30 cellular contexts compared by ENCODE assay signal in the genomic region with DNA sequence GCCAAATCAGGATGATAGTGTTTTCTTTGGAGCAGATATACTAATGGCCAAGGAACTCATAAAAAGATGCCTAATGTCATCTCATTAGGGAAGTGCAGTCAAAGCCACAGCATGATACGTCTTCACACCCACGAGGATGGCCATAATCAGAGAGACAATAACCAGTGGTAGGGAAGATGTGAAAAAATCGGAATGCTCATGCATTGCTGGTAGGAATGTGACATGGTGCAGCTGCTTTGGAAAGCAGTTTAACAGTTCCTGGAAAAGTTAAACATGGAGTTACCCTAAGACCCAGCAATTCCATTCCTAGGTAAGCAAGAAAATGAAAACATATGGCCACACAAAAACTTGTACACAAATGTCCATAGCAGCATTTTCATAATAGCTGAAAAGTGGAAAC. TPM values are rescaled to one million over a fixed set of nuclear protein-coding genes. Genes with fewer than 3 reads are reported as not detected.
"Had no signal": no experiment of that assay in that cellular context is flagged by ENCODE, and none has a peak within 500 bp of the region (broad histone marks: within the 10 kb centered on the region; RNA-seq: fewer than 3 reads in every experiment).

No MANE protein-coding gene starts in this region.

- H3K27ac Mint-ChIP-seq: endodermal cell; naive thymus-derived CD8-positive, alpha-beta T cell; stimulated activated memory B cell treated with anti-CD40 and anti-IgM and Interleukin-4, amounts not matched to agents 10 μg/mL and 1 μg/mL and 100 μg/mL, for 72 hours; stimulated activated naive CD8-positive, alpha-beta T cell treated with anti-CD3 and anti-CD28 coated beads, Interleukin-15, Interleukin-2, amounts not matched to agents 100 ng/mL and 50 ng/mL, for 24 hours had no signal

- H3K9me3 Mint-ChIP-seq: dendritic cell treated with granulocyte-macrophage colony-stimulating factor and Interleukin-4, amounts not matched to agents 40 ng/mL and 50 ng/mL, for 4 days; endodermal cell; stimulated activated memory B cell treated with anti-CD40 and anti-IgM and Interleukin-4, amounts not matched to agents 10 μg/mL and 1 μg/mL and 100 μg/mL, for 72 hours; stimulated activated naive CD8-positive, alpha-beta T cell treated with anti-CD3 and anti-CD28 coated beads, Interleukin-15, Interleukin-2, amounts not matched to agents 100 ng/mL and 50 ng/mL, for 24 hours had no signal

- H3K4me3 Mint-ChIP-seq: dendritic cell treated with granulocyte-macrophage colony-stimulating factor and Interleukin-4, amounts not matched to agents 40 ng/mL and 50 ng/mL, for 4 days; endodermal cell; naive thymus-derived CD8-positive, alpha-beta T cell; stimulated activated memory B cell treated with anti-CD40 and anti-IgM and Interleukin-4, amounts not matched to agents 10 μg/mL and 1 μg/mL and 100 μg/mL, for 72 hours; stimulated activated naive CD8-positive, alpha-beta T cell treated with anti-CD3 and anti-CD28 coated beads, Interleukin-15, Interleukin-2, amounts not matched to agents 100 ng/mL and 50 ng/mL, for 24 hours had no signal

- H3K27me3 Mint-ChIP-seq: stimulated activated memory B cell treated with anti-CD40 and anti-IgM and Interleukin-4, amounts not matched to agents 10 μg/mL and 1 μg/mL and 100 μg/mL, for 72 hours had no signal

- H3K27me3 ChIP-seq: ovary, sigmoid colon, transverse colon, upper lobe of right lung had no signal

- H3K9me3 ChIP-seq: heart right ventricle, left lung, ovary, sigmoid colon, thoracic aorta, transverse colon, upper lobe of right lung had no signal

- H3K4me1 Mint-ChIP-seq: endodermal cell; naive thymus-derived CD8-positive, alpha-beta T cell; stimulated activated memory B cell treated with anti-CD40 and anti-IgM and Interleukin-4, amounts not matched to agents 10 μg/mL and 1 μg/mL and 100 μg/mL, for 72 hours had no signal

- H3K36me3 Mint-ChIP-seq: naive thymus-derived CD8-positive, alpha-beta T cell; stimulated activated memory B cell treated with anti-CD40 and anti-IgM and Interleukin-4, amounts not matched to agents 10 μg/mL and 1 μg/mL and 100 μg/mL, for 72 hours had no signal

- FAIRE-seq: colon, keratinocyte had no signal

- H3K4me1 ChIP-seq: left lung, psoas muscle, spleen, transverse colon, upper lobe of right lung had no signal

- H3K27ac ChIP-seq: epithelial cell of prostate, heart right ventricle, left lung, ovary, psoas muscle, spleen, thoracic aorta, transverse colon, upper lobe of right lung had no signal

- H3K4me3 ChIP-seq: heart right ventricle, left lung, ovary, psoas muscle, sigmoid colon, skin epidermis, spleen, thoracic aorta, transverse colon, upper lobe of right lung had no signal

- ATAC-seq: esophagus mucosa; left lung; naive thymus-derived CD8-positive, alpha-beta T cell; psoas muscle; stimulated activated memory B cell treated with anti-CD40 and anti-IgM and Interleukin-4, amounts not matched to agents 10 μg/mL and 1 μg/mL and 100 μg/mL, for 72 hours; upper lobe of right lung had no signal

- DNase-seq: effector CD8-positive, alpha-beta T cell; endodermal cell; foreskin melanocyte; glutamatergic neuron; heart right ventricle; hypothalamus; left lung; mesenchymal stem cell; midbrain; naive thymus-derived CD8-positive, alpha-beta T cell; occipital lobe; ovary; posterior cingulate gyrus; psoas muscle; right cardiac atrium; sigmoid colon; spleen; stimulated activated CD4-positive, alpha-beta T cell treated with anti-CD3 and anti-CD28 coated beads, Interleukin-4, amount 100 ng/mL, for 4 hours; transverse colon; upper lobe of right lung had no signal

- H3K36me3 ChIP-seq: heart right ventricle, left lung, ovary, sigmoid colon, spleen, thoracic aorta, transverse colon, upper lobe of right lung had no signal

RNA-seq across cellular contexts. Expression of gene BCAS1, which starts 29.9 kb away (rescaled TPM):
- total RNA-seq: endodermal cell; heart right ventricle; lung microvascular endothelial cell; naive thymus-derived CD8-positive, alpha-beta T cell had no signal
